Comparison of ENCODE assay signal across 16 cellular contexts in the genomic region with DNA sequence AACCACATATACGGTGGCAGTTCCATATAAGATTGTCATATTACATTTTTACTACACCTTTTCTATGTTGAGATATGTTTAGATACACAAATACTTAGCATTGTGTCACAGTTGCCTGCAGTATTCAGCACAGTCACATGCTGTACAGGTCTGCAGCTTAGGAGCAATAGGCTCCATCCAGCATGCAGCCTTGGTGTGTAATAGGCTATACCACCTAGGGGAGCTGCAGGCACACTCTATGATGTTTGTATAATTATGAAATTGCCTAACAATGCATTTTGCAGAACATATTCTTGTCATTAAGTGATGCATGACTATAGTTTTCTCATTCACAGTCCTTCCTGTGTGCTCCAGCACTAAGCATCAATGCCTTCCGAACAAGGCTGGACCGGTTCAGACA.
"Had no signal": no experiment of that assay in that cellular context is flagged by ENCODE, and none has a peak within 500 bp of the region (broad histone marks: within the 10 kb centered on the region; RNA-seq: fewer than 3 reads in every experiment).

No MANE protein-coding gene starts in this region.

- H3K27me3 ChIP-seq: colonic mucosa, dorsolateral prefrontal cortex, ovary, thyroid gland had no signal

- DNase-seq: activated CD4-positive, alpha-beta T cell treated with anti-CD3 and anti-CD28 coated beads, Interleukin-2, amount 50 U/mL, for 4 hours; activated naive CD4-positive, alpha-beta T cell treated with Interleukin-2 at 50 U/mL for 16 hours; activated naive CD8-positive, alpha-beta T cell treated with anti-CD3 and anti-CD28 coated beads for 36 hours; activated T-cell treated with anti-CD3 and anti-CD28 coated beads, Interleukin-2, amount 50 U/mL, for 48 hours; colonic mucosa; dorsolateral prefrontal cortex; foreskin fibroblast; left lung; ovary; psoas muscle; right cardiac atrium; stimulated activated CD4-positive, alpha-beta T cell treated with anti-CD3 and anti-CD28 coated beads, Interleukin-4, amount 100 ng/mL, for 24 hours; stimulated activated naive CD8-positive, alpha-beta T cell treated with anti-CD3 and anti-CD28 coated beads, Interleukin-15, Interleukin-2, amounts not matched to agents 100 U/mL and 50 U/mL, for 24 hours; thyroid gland had no signal

- H3K4me1 ChIP-seq: colonic mucosa, psoas muscle, thyroid gland had no signal

- ATAC-seq: left lung; natural killer cell treated with Interleukin-12 subunit alpha and Interleukin-12 subunit beta and Interleukin-15 and Interleukin-18, amount 100 ng/mL, for 72 hours; psoas muscle; right cardiac atrium; stimulated activated naive CD8-positive, alpha-beta T cell treated with anti-CD3 and anti-CD28 coated beads, Interleukin-15, Interleukin-2, amounts not matched to agents 100 U/mL and 50 U/mL, for 24 hours; WTC11 had no signal

- H3K27ac ChIP-seq: colonic mucosa, dorsolateral prefrontal cortex, left lung, ovary, psoas muscle, thyroid gland had no signal

- H3K36me3 ChIP-seq: colonic mucosa, left lung, ovary, thyroid gland had no signal

- H3K9me3 ChIP-seq: colonic mucosa, ovary, thyroid gland had no signal

- H3K4me3 ChIP-seq: colonic mucosa, dorsolateral prefrontal cortex, left lung, ovary, psoas muscle, thyroid gland had no signal
